ENCODE assay signal across 8 cellular contexts in the genomic region with DNA sequence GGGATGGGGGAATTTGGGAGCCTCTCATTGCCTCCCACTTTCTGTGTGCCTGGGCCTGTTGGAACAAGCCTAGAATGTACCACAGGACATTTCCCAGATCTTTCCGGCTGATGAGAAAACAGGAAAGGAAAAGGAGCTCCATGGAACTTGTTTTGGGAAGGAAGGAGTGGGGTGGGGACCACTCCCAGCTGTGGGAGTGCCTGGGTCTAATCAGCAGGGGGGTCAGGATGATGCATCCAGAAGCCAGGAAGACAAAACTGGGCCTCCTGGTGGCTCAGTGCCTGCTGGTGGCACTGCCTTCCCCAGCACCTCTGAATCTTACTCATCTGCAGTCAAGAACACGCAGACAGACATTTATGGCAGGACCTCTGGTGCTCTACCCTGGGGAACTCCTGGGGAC. TPM values are rescaled to one million over a fixed set of nuclear protein-coding genes. Genes with fewer than 3 reads are reported as not detected.
DNase-seq lines count a peak whose midpoint lies in the region; ATAC-seq and TF ChIP-seq lines count a peak whose summit lies in the region.
"Had no signal": no experiment of that assay in that cellular context is flagged by ENCODE, and none has a peak within 500 bp of the region (broad histone marks: within the 10 kb centered on the region; RNA-seq: fewer than 3 reads in every experiment).

No MANE protein-coding gene starts in this region.

- H3K4me1 ChIP-seq in foreskin keratinocyte (peaks cover 14% of the 10 kb centered on the region), uterus (no peaks in the 10 kb centered on the region)

- H3K9me3 ChIP-seq in uterus: no peaks in the 10 kb centered on the region

- H3K36me3 ChIP-seq in uterus: no peaks in the 10 kb centered on the region

- TF ChIP-seq POLR2A in uterus (IDR thresholded peaks at IDR 0.05) (no peak), erythroblast (IDR thresholded peaks at IDR 0.05; ENCODE audit: low read length) (no peak)

- peak; percentile 43 for TF ChIP-seq CTCF in foreskin keratinocyte (conservative IDR thresholded peaks at IDR 0.05)
- no peak for TF ChIP-seq CTCF in uterus (IDR thresholded peaks at IDR 0.05)

- H3K4me3 ChIP-seq in uterus: no peak overlapping the region

- H3K27ac ChIP-seq in foreskin keratinocyte: no peak overlapping the region
- H3K27ac ChIP-seq in uterus: peak overlapping the region; percentile 51 to 55

- peak; percentile 38 for DNase-seq in stimulated activated CD4-positive, alpha-beta T cell treated with anti-CD3 and anti-CD28 coated beads, Interleukin-15, amount 100 ng/mL, for 24 hours
- DNase-seq in stimulated activated CD4-positive, alpha-beta T cell treated with anti-CD3 and anti-CD28 coated beads, Interleukin-2, amount 100 ng/mL, for 24 hours: no peak
- DNase-seq in foreskin keratinocyte (peak; percentile 54 to 82), uterus (no peak), erythroblast (lab: John Stamatoyannopoulos, UW) (no peak), AG08396 (ENCODE audit: low spot score) (no peak)
- DNase-seq: foreskin melanocyte, NCI-H1105 treated with DMSO at 0.1 percent for 48 hours had no signal

- intact Hi-C loops in uterus (cut with DNase I; ENCODE audit: low total_unique reads): no loop called here

- H3K27me3 ChIP-seq in foreskin keratinocyte (no peaks in the 10 kb centered on the region), uterus (no peaks in the 10 kb centered on the region)

- peak; percentile 70 for ATAC-seq in foreskin keratinocyte

RNA-seq across cellular contexts. Expression of a gene that starts 2.8 kb away (rescaled TPM):
- total RNA-seq in foreskin keratinocyte: not detected in 2 replicates
- not detected in 2 replicates for polyA plus RNA-seq in foreskin keratinocyte
- not detected for total RNA-seq in uterus

RNA-seq across cellular contexts. Expression of a gene that starts 9.0 kb away (rescaled TPM):
- 27.2 and 27.4 TPM in 2 replicates for total RNA-seq in foreskin keratinocyte
- polyA plus RNA-seq in foreskin keratinocyte: 32.6 and 33.2 TPM in 2 replicates
- total RNA-seq in uterus: 10 to 100 TPM; 16.9 to 90.1 (median 48.5) TPM

RNA-seq across cellular contexts. Expression of a gene that starts 11.0 kb away (rescaled TPM):
- not detected in 2 replicates for total RNA-seq in foreskin keratinocyte
- not detected in 2 replicates for polyA plus RNA-seq in foreskin keratinocyte
- 10 to 100 TPM; 19.2 to 68.9 (median 42.0) TPM for total RNA-seq in uterus

RNA-seq across cellular contexts. Expression of a gene that starts 34.2 kb away (rescaled TPM):
- total RNA-seq in foreskin keratinocyte: 5.8 and 9.2 TPM in 2 replicates
- 7.6 and 10.1 TPM in 2 replicates for polyA plus RNA-seq in foreskin keratinocyte
- 10 to 100 TPM in 2 of 4 donors, 1 to 10 TPM in 2; 3.1 to 21.6 (median 12.6) TPM for total RNA-seq in uterus

Comparison
In these comparisons a context has a peak if more than half of its experiments do, and no peak if none do; other contexts are left out.
1. DNase-seq: peak in stimulated activated CD4-positive, alpha-beta T cell treated with anti-CD3 and anti-CD28 coated beads, Interleukin-15, amount 100 ng/mL, for 24 hours (single experiment) and foreskin keratinocyte (2 of 2); none in stimulated activated CD4-positive, alpha-beta T cell treated with anti-CD3 and anti-CD28 coated beads, Interleukin-2, amount 100 ng/mL, for 24 hours (0 of 2), uterus (0 of 2), erythroblast (0 of 2) and AG08396 (single experiment).
2. RNA of a gene that starts 11.0 kb away (total RNA-seq): 19.2 to 68.9 TPM in uterus; not detected in foreskin keratinocyte; every median in the first group is over 10 times any median in the second.